In the genomic region with DNA sequence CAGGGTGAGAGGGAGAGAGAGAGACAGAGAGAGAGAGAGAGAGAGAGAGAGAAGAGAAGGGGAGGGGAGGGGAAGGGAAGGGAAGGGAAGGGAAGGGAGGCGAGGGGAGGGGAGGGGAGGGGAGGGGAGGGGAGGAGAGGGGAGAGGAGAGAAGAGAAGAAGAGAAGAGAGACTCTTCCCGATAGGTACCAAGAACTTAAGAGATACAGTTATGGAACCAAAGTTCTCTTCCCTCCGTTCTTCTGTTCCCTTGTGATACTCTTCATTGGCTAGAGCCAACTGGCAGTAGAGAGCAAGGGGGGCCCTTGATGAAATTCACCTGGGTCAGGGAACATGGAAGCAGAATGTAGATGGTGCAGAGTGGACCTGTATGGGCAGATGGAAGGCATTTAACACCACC, we compare ENCODE assay signal across 2 cellular contexts.
TF ChIP-seq lines count a peak whose summit lies in the region.

No MANE protein-coding gene starts in this region.

TF ChIP-seq in HepG2, 621 proteins besides CTCF, POLR2A, EP300 and RAD21:
- TF ChIP-seq, protein P1, sequence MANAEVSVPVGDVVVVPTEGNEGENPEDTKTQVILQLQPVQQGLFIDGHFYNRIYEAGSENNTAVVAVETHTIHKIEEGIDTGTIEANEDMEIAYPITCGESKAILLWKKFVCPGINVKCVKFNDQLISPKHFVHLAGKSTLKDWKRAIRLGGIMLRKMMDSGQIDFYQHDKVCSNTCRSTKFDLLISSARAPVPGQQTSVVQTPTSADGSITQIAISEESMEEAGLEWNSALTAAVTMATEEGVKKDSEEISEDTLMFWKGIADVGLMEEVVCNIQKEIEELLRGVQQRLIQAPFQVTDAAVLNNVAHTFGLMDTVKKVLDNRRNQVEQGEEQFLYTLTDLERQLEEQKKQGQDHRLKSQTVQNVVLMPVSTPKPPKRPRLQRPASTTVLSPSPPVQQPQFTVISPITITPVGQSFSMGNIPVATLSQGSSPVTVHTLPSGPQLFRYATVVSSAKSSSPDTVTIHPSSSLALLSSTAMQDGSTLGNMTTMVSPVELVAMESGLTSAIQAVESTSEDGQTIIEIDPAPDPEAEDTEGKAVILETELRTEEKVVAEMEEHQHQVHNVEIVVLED (CRISPR knock-in tag; IDR thresholded peaks at IDR 0.05; ENCODE audit: borderline replicate concordance): no peak
- TF ChIP-seq ZNF558 (CRISPR knock-in tag; IDR thresholded peaks at IDR 0.05; ENCODE audit: borderline replicate concordance) (no peak), TMF1 (CRISPR knock-in tag; IDR thresholded peaks at IDR 0.05; ENCODE audit: low read depth) (no peak), HNRNPH1 (optimal IDR thresholded peaks at IDR 0.05; ENCODE audit: low read depth, low read length) (no peak), NFYC (CRISPR knock-in tag; IDR thresholded peaks at IDR 0.05) (no peak), PCBP1 (IDR thresholded peaks at IDR 0.05; ENCODE audit: borderline replicate concordance, low read depth, low read length) (0 out of 2 replicates have a peak, but pooled peaks have one; percentile 61), EHMT2 (IDR thresholded peaks at IDR 0.05; ENCODE audit: borderline replicate concordance, low read depth, low read length) (no peak), HNRNPK (IDR thresholded peaks at IDR 0.05; ENCODE audit: low read depth, low read length, poor library complexity, severe bottlenecking) (peak; percentile 86), E2F5 (CRISPR knock-in tag; conservative IDR thresholded peaks at IDR 0.05) (no peak), NR2F1 (CRISPR knock-in tag; IDR thresholded peaks at IDR 0.05) (no peak)
- TF ChIP-seq, protein P2, sequence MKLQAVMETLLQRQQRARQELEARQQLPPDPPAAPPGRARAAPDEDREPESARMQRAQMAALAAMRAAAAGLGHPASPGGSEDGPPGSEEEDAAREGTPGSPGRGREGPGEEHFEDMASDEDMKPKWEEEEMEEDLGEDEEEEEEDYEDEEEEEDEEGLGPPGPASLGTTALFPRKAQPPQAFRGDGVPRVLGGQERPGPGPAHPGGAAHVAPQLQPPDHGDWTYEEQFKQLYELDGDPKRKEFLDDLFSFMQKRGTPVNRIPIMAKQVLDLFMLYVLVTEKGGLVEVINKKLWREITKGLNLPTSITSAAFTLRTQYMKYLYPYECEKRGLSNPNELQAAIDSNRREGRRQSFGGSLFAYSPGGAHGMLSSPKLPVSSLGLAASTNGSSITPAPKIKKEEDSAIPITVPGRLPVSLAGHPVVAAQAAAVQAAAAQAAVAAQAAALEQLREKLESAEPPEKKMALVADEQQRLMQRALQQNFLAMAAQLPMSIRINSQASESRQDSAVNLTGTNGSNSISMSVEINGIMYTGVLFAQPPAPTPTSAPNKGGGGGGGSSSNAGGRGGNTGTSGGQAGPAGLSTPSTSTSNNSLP (IDR thresholded peaks at IDR 0.05; ENCODE audit: low read depth, low read length): no peak

TF ChIP-seq in K562, 482 proteins besides CTCF, POLR2A, EP300 and RAD21:
- TF ChIP-seq PCBP2 (IDR thresholded peaks at IDR 0.05; ENCODE audit: low read depth, low read length, poor library complexity, severe bottlenecking) (peak; percentile 52), TBP (optimal IDR thresholded peaks at IDR 0.05; ENCODE audit: low read depth, low read length) (no peak), PHF21A (IDR thresholded peaks at IDR 0.05; ENCODE audit: borderline replicate concordance, low read depth) (no peak), SRSF9 (IDR thresholded peaks at IDR 0.05; ENCODE audit: borderline replicate concordance, low read depth, low read length) (no peak)
